ENCODE assay signal across 8 cellular contexts in genomic region chr4:105146286-105147219, GRCh38. TPM values are rescaled to one million over a fixed set of nuclear protein-coding genes. Genes with fewer than 3 reads are reported as not detected.
DNase-seq lines count a peak whose midpoint lies in the region; ATAC-seq and TF ChIP-seq lines count a peak whose summit lies in the region.

Gene TET2, plus strand, starts transcription at chr4:105146876. Its CDS starts 87,067 bp downstream, at chr4:105233943.

- peak within 1 kb of the TSS; percentile 98 for H3K27ac Mint-ChIP-seq in T-helper 1 cell treated with Interleukin-12 subunit alpha and Interleukin-12 subunit beta and Interleukin-4 antibody, amounts not matched to agents 30 μg/mL and 1 μg/mL, for 36 hours
- peak within 1 kb of the TSS; percentile 96 for H3K27ac Mint-ChIP-seq in type B pancreatic cell

- no peaks in the 10 kb centered on the region for H3K36me3 Mint-ChIP-seq in T-helper 1 cell treated with Interleukin-12 subunit alpha and Interleukin-12 subunit beta and Interleukin-4 antibody, amounts not matched to agents 30 μg/mL and 1 μg/mL, for 36 hours (ENCODE audit: low read depth)
- no peaks in the 10 kb centered on the region for H3K36me3 Mint-ChIP-seq in type B pancreatic cell

- DNase-seq in GM13977 (ENCODE audit: low spot score) (peak; percentile 87), NCI-H146 (lab: John Stamatoyannopoulos, UW) (peak; percentile 64), amniotic epithelial cell (ENCODE audit: low read depth) (peak; percentile 80), left cardiac atrium (peak; percentile 84), posterior vena cava (ENCODE audit: low spot score) (peak; percentile 93), type B pancreatic cell (ENCODE audit: extremely low spot score, unreplicated experiment) (peak; percentile 80)

- no peaks in the 10 kb centered on the region for H3K27me3 Mint-ChIP-seq in T-helper 1 cell treated with Interleukin-12 subunit alpha and Interleukin-12 subunit beta and Interleukin-4 antibody, amounts not matched to agents 30 μg/mL and 1 μg/mL, for 36 hours (ENCODE audit: low read depth)
- H3K27me3 Mint-ChIP-seq in type B pancreatic cell, result peaks cover 8% of the 10 kb centered on the region

- no peak for TF ChIP-seq CTCF in GM13977 (IDR thresholded peaks at IDR 0.05; ENCODE audit: extremely low read depth, insufficient read depth, missing control alignments)
- TF ChIP-seq CTCF in type B pancreatic cell (conservative IDR thresholded peaks at IDR 0.05), result no peak

- peak; percentile 90 for ATAC-seq in HG02840 (IDR thresholded peaks at IDR 0.05; ENCODE audit: low FRiP score, unreplicated experiment)
- ATAC-seq in left cardiac atrium, result peak; percentile 89 to 91

- H3K9me3 Mint-ChIP-seq in T-helper 1 cell treated with Interleukin-12 subunit alpha and Interleukin-12 subunit beta and Interleukin-4 antibody, amounts not matched to agents 30 μg/mL and 1 μg/mL, for 36 hours, result no peaks in the 10 kb centered on the region
- H3K9me3 Mint-ChIP-seq in type B pancreatic cell, result no peaks in the 10 kb centered on the region

- H3K4me3 Mint-ChIP-seq in T-helper 1 cell treated with Interleukin-12 subunit alpha and Interleukin-12 subunit beta and Interleukin-4 antibody, amounts not matched to agents 30 μg/mL and 1 μg/mL, for 36 hours, result peak within 1 kb of the TSS; percentile 97
- peak within 1 kb of the TSS; percentile 99 for H3K4me3 Mint-ChIP-seq in type B pancreatic cell

- H3K4me1 Mint-ChIP-seq in T-helper 1 cell treated with Interleukin-12 subunit alpha and Interleukin-12 subunit beta and Interleukin-4 antibody, amounts not matched to agents 30 μg/mL and 1 μg/mL, for 36 hours (ENCODE audit: low read depth), result peaks cover 29% of the 10 kb centered on the region
- peaks cover 36% of the 10 kb centered on the region for H3K4me1 Mint-ChIP-seq in type B pancreatic cell (ENCODE audit: unreplicated experiment)

- in situ Hi-C loops in GM13977 (cut with MboI; ENCODE audit: low pct_unique_long_range_greater_than_20kb, low sequenced_read_pairs, unreplicated experiment), result loop anchor here (25.0 kb wide), 1 partner anchor 316 kb away; the partner anchor contains the start of gene PPA2

- intact Hi-C loops in left cardiac atrium (cut with DNase I), result loop anchor here in 1 of 2 donors (10.0 kb wide), 1 partner anchor 98 kb away; no protein-coding TSS in a partner anchor
- intact Hi-C loops in posterior vena cava (cut with DNase I), result loop anchor here in 1 of 2 donors (5.0 kb wide), 1 partner anchor 326 kb away; the partner anchor contains the start of gene PPA2

RNA-seq across cellular contexts. Expression of gene TET2, which starts in this region (rescaled TPM):
- total RNA-seq in left cardiac atrium (10 to 100 TPM; 17.3 to 19.6 TPM), posterior vena cava (10 to 100 TPM; 21.3 to 25.9 TPM), type B pancreatic cell (ENCODE audit: low replicate concordance) (32.1 and 34.8 TPM in 2 replicates)

Comparison
In these comparisons a context has a peak if more than half of its experiments do, and no peak if none do; other contexts are left out.
1. Peak in every context shown above with its lines: DNase-seq and ATAC-seq.